In the genomic region with DNA sequence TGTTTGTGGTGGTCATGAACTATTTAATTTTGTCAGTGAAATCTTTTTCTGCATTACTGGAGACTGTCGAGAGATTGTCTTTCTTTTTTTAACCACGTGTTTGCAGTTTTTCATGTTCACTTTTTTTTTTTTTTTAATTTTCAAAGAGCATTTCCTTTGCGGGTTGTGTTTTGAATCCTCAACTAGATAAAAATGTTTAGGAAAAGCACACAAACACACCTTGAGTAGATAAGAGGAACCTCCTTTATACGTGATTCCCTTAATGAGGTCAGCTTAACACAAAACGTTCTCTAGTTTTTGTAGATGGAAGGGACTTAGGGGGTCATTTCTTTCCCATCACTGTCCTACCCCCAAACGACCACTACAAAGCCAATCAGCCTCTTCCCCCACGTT, we compare ENCODE assay signal across 8 cellular contexts. TPM values are rescaled to one million over a fixed set of nuclear protein-coding genes. Genes with fewer than 3 reads are reported as not detected.
DNase-seq lines count a peak whose midpoint lies in the region; ATAC-seq and TF ChIP-seq lines count a peak whose summit lies in the region.

No MANE protein-coding gene starts in this region.

- H3K27me3 Mint-ChIP-seq in CD4-positive, alpha-beta T cell = no peaks in the 10 kb centered on the region
- H3K27me3 Mint-ChIP-seq in neural progenitor cell (ENCODE audit: insufficient read depth, low read depth) = peaks cover 3% of the 10 kb centered on the region

- peaks cover 11% of the 10 kb centered on the region for H3K36me3 Mint-ChIP-seq in CD4-positive, alpha-beta T cell (ENCODE audit: low read depth)
- H3K36me3 Mint-ChIP-seq in neural progenitor cell = peaks cover 11% of the 10 kb centered on the region

- intact Hi-C loops in CD4-positive, alpha-beta T cell (cut with DNase I, micrococcal nuclease) = loop anchor here (1.0 to 5.0 kb wide), 5 partner anchors 25 to 217 kb away; partner anchors contain the start of genes DCLRE1C (in 1 of the 2), MEIG1 (in 1 of the 2) and RPP38 (in 1 of the 2)

- WGBS in ectodermal cell, 2 experiments = 0 to 2% methylated on average over 1 to 6 of the region's 7 CpGs

- peak overlapping the region; percentile 89 for H3K9ac ChIP-seq in MM.1S (ENCODE audit: low read length)
- peak overlapping the region; percentile 96 for H3K9ac ChIP-seq in neural progenitor cell

- H3K4me2 ChIP-seq in MM.1S (ENCODE audit: low read depth, low read length) = peak overlapping the region; percentile 78
- H3K4me2 ChIP-seq in neural progenitor cell = peak overlapping the region; percentile 89

- H3K27ac Mint-ChIP-seq in CD4-positive, alpha-beta T cell = peak overlapping the region; percentile 88
- H3K27ac Mint-ChIP-seq in neural progenitor cell = peak overlapping the region; percentile 89

- DNase-seq in CD4-positive, alpha-beta T cell = no peak
- no peak for DNase-seq in MM.1S
- no peak for DNase-seq in neural progenitor cell (ENCODE audit: low spot score)
- no peak for DNase-seq in CD1c-positive myeloid dendritic cell (ENCODE audit: extremely low spot score)
- DNase-seq in NCI-H1105 (lab: John Stamatoyannopoulos, UW) = no peak
- no peak for DNase-seq in activated CD4-positive, CD25-positive, alpha-beta regulatory T cell treated with anti-CD3 and anti-CD28 coated beads, Interleukin-2, amount 50 U/mL, for 72 hours

- H3K4me1 Mint-ChIP-seq in CD4-positive, alpha-beta T cell (ENCODE audit: low read depth) = peaks cover 48% of the 10 kb centered on the region
- H3K4me1 Mint-ChIP-seq in neural progenitor cell = peaks cover 30% of the 10 kb centered on the region

- H3K4me3 ChIP-seq in MM.1S (ENCODE audit: low read length) (peak overlapping the region; percentile 80), ectodermal cell (ENCODE audit: insufficient read depth, low read depth, low read length) (peak overlapping the region; percentile 94), neural progenitor cell (peak overlapping the region; percentile 95)

- H3K79me2 ChIP-seq in MM.1S (ENCODE audit: low read length) (peaks cover 86% of the 10 kb centered on the region), neural progenitor cell (ENCODE audit: low read depth) (peaks cover 77% of the 10 kb centered on the region)

- H3K4me3 Mint-ChIP-seq in CD4-positive, alpha-beta T cell = peak overlapping the region; percentile 91
- peak overlapping the region; percentile 98 for H3K4me3 Mint-ChIP-seq in neural progenitor cell

- H4K20me1 ChIP-seq in MM.1S (ENCODE audit: insufficient read depth, low read length) (no peaks in the 10 kb centered on the region), neural progenitor cell (ENCODE audit: low read depth) (peaks cover 52% of the 10 kb centered on the region)

- TF ChIP-seq CTCF in CD4-positive, alpha-beta T cell (IDR thresholded peaks at IDR 0.05) = no peak
- TF ChIP-seq CTCF in MM.1S (IDR thresholded peaks at IDR 0.05; ENCODE audit: low read length) = no peak
- TF ChIP-seq CTCF in neural progenitor cell (IDR thresholded peaks at IDR 0.05) = no peak

- H2AFZ ChIP-seq in MM.1S (ENCODE audit: low read length) (no peak overlapping the region), neural progenitor cell (replicated peaks) (no peak overlapping the region)

- no peaks in the 10 kb centered on the region for H3K9me3 Mint-ChIP-seq in CD4-positive, alpha-beta T cell
- H3K9me3 Mint-ChIP-seq in neural progenitor cell = peaks cover 5% of the 10 kb centered on the region

- H3K36me3 ChIP-seq in MM.1S (replicated peaks; ENCODE audit: insufficient read depth, low read length) (peaks cover 7% of the 10 kb centered on the region), ectodermal cell (ENCODE audit: control insufficient read depth, insufficient read depth, low read length) (no peaks in the 10 kb centered on the region), neural progenitor cell (peaks cover 2% of the 10 kb centered on the region)

- no peaks in the 10 kb centered on the region for H3K9me3 ChIP-seq in CD4-positive, alpha-beta T cell (ENCODE audit: control insufficient read depth, low read length)
- H3K9me3 ChIP-seq in MM.1S (replicated peaks; ENCODE audit: insufficient read depth, low read length) (no peaks in the 10 kb centered on the region), ectodermal cell (ENCODE audit: control insufficient read depth, low read length) (no peaks in the 10 kb centered on the region), neural progenitor cell (ENCODE audit: low read depth) (no peaks in the 10 kb centered on the region)

- no peak overlapping the region for H3K27ac ChIP-seq in CD4-positive, alpha-beta T cell (ENCODE audit: low read depth, low read length)
- H3K27ac ChIP-seq in MM.1S (ENCODE audit: low read length) (no peak overlapping the region), ectodermal cell (ENCODE audit: insufficient read depth, low read depth, low read length, poor library complexity, severe bottlenecking) (no peak overlapping the region), neural progenitor cell (no peak overlapping the region)

- POLR2A ChIA-PET in CD4-positive, alpha-beta T cell (lab: Charles Lee) = interaction anchor here (0.7 to 3.6 kb wide), 4 partner anchors 27 to 79 kb away, joined by 3 to 63 read pairs (median 4); partner anchors contain the start of genes CDNF, DCLRE1C, HSPA14 and MEIG1

- H3K9me2 ChIP-seq in MM.1S (replicated peaks; ENCODE audit: insufficient read depth, low read length) = no peaks in the 10 kb centered on the region

- CTCF ChIA-PET in CD4-positive, alpha-beta T cell (lab: Charles Lee) = no interaction called here

- H3F3A ChIP-seq in MM.1S (ENCODE audit: insufficient read depth, low read length) (no peaks in the 10 kb centered on the region), neural progenitor cell (ENCODE audit: low read depth) (peaks cover 23% of the 10 kb centered on the region)

- peak; percentile 1 for ATAC-seq in CD4-positive, alpha-beta T cell (ENCODE audit: poor library complexity)
- ATAC-seq in esophagus mucosa = no peak

- no peaks in the 10 kb centered on the region for H3K27me3 ChIP-seq in CD4-positive, alpha-beta T cell (ENCODE audit: control insufficient read depth, insufficient read depth, low read length)
- H3K27me3 ChIP-seq in MM.1S (replicated peaks; ENCODE audit: insufficient read depth, low read length) = no peaks in the 10 kb centered on the region
- H3K27me3 ChIP-seq in ectodermal cell (ENCODE audit: control insufficient read depth, insufficient read depth, low read length, poor library complexity, severe bottlenecking) = no peaks in the 10 kb centered on the region
- no peaks in the 10 kb centered on the region for H3K27me3 ChIP-seq in neural progenitor cell

- H3K4me1 ChIP-seq in MM.1S (ENCODE audit: low read length) = peaks cover 13% of the 10 kb centered on the region
- H3K4me1 ChIP-seq in ectodermal cell (ENCODE audit: control insufficient read depth, insufficient read depth, low read length) = no peaks in the 10 kb centered on the region
- peaks cover 20% of the 10 kb centered on the region for H3K4me1 ChIP-seq in neural progenitor cell

RNA-seq across cellular contexts. Expression of gene SUV39H2, which starts 1.1 kb away (rescaled TPM):
- 1 to 10 TPM; 3.4 to 3.5 TPM for total RNA-seq in CD4-positive, alpha-beta T cell
- 60.2 TPM for polyA plus RNA-seq in ectodermal cell (2013, experiment 1 of 4)
- polyA plus RNA-seq in ectodermal cell (2013, experiment 2 of 4) = 64.6 TPM
- 46.9 TPM for polyA plus RNA-seq in ectodermal cell (2013, experiment 3 of 4)
- polyA plus RNA-seq in ectodermal cell (2013, experiment 4 of 4) = 49.4 TPM
- total RNA-seq in neural progenitor cell (ENCODE audit: low replicate concordance) (67.9 and 112 TPM in 2 replicates), esophagus mucosa (8.8 TPM)

RNA-seq across cellular contexts. Expression of gene HSPA14, which starts 41.7 kb away (rescaled TPM):
- total RNA-seq in CD4-positive, alpha-beta T cell = 10 to 100 TPM; 29.1 to 33.4 TPM
- polyA plus RNA-seq in ectodermal cell (2013, experiment 1 of 4) = 31.0 TPM
- polyA plus RNA-seq in ectodermal cell (2013, experiment 2 of 4) = 31.8 TPM
- polyA plus RNA-seq in ectodermal cell (2013, experiment 3 of 4) = 23.4 TPM
- 27.2 TPM for polyA plus RNA-seq in ectodermal cell (2013, experiment 4 of 4)
- total RNA-seq in neural progenitor cell (ENCODE audit: low replicate concordance) (33.3 and 41.8 TPM in 2 replicates), esophagus mucosa (10.7 TPM)

RNA-seq across cellular contexts. Expression of gene MSANTD7, which starts 41.7 kb away (rescaled TPM):
- 10 to 100 TPM; 26.2 to 26.9 TPM for total RNA-seq in CD4-positive, alpha-beta T cell
- 21.2 TPM for polyA plus RNA-seq in ectodermal cell (2013, experiment 1 of 4)
- 22.8 TPM for polyA plus RNA-seq in ectodermal cell (2013, experiment 2 of 4)
- polyA plus RNA-seq in ectodermal cell (2013, experiment 3 of 4) = 15.0 TPM
- 16.4 TPM for polyA plus RNA-seq in ectodermal cell (2013, experiment 4 of 4)
- total RNA-seq in neural progenitor cell (ENCODE audit: low replicate concordance) (17.6 and 18.8 TPM in 2 replicates), esophagus mucosa (7.7 TPM)

RNA-seq across cellular contexts. Expression of gene CDNF, which starts 42.0 kb away (rescaled TPM):
- 1 to 10 TPM; 3.2 to 3.7 TPM for total RNA-seq in CD4-positive, alpha-beta T cell
- 2.6 TPM for polyA plus RNA-seq in ectodermal cell (2013, experiment 1 of 4)
- polyA plus RNA-seq in ectodermal cell (2013, experiment 2 of 4) = 3.4 TPM
- 1.9 TPM for polyA plus RNA-seq in ectodermal cell (2013, experiment 3 of 4)
- 1.9 TPM for polyA plus RNA-seq in ectodermal cell (2013, experiment 4 of 4)
- total RNA-seq in neural progenitor cell (ENCODE audit: low replicate concordance) (1.8 and 5.2 TPM in 2 replicates), esophagus mucosa (1.2 TPM)
